7 cellular contexts compared by ENCODE assay signal in the genomic region with DNA sequence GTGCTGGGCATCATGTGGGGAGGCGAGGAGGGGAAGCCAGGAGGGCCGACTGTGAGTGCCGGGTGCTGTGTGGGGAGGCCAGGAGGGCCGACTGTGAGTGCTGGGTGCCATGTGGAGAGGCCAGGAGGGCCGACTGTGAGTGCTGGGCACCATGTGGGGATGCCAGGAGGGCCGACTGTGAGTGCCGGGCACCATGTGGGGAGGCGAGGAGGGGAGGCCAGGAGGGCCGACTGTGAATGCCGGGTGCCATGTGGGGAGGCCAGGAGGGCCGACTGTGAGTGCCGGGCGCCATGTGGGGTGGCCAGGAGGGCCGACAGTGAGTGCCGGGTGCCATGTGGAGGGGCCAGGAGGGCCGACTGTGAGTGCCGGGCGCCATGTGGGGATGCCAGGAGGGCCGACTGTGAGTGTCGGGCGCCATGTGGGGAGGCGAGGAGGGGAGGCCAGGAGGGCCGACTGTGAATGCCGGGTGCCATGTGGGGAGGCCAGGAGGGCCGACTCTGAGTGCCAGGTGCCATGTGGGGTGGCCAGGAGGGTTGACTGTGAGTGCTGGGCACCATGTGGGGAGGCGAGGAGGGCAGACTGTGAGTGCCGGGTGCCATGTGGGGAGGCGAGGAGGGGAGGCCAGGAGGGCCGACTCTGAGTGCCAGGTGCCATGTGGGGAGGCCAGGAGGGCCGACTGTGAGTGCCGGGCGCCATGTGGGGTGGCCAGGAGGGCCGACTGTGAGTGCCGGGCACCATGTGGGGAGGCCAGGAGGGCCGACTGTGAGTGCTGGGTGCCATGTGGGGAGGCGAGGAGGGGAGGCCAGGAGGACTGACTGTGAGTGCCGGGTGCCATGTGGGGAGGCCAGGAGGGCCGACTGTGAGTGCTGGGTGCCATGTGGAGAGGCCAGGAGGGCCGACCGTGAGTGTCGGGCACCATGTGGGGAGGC. TPM values are rescaled to one million over a fixed set of nuclear protein-coding genes. Genes with fewer than 3 reads are reported as not detected.
DNase-seq lines count a peak whose midpoint lies in the region; ATAC-seq, FAIRE-seq and TF ChIP-seq lines count a peak whose summit lies in the region.
"Not testable (repeated sequence)": the region's sequence is repeated elsewhere in the genome, so short reads cannot be mapped to it uniquely, and the experiment has no call there.

No MANE protein-coding gene starts in this region.

- not testable (repeated sequence) for ATAC-seq in K562, HepG2

- H3K9me3 ChIP-seq in K562 (replicated peaks; ENCODE audit: control insufficient read depth, insufficient read depth, low read depth, low read length); endodermal cell (ENCODE audit: control insufficient read depth, low read length); HepG2 (ENCODE audit: low read length): not testable (repeated sequence)

- not testable (repeated sequence) for H3K4me1 Mint-ChIP-seq in endodermal cell

- H3K36me3 Mint-ChIP-seq in endodermal cell (ENCODE audit: low read depth): peaks cover 69% of the 10 kb centered on the region

- H3K27ac Mint-ChIP-seq in endodermal cell: peak overlapping the region; percentile 64

- BruUV-seq in K562 (replicated peaks; lab: Mats Ljungman, UMichigan); HepG2 (replicated peaks; lab: Mats Ljungman, UMichigan): not testable (repeated sequence)

- intact Hi-C loops in K562 (cut with micrococcal nuclease); HepG2 (cut with micrococcal nuclease; ENCODE audit: unreplicated experiment): not testable (repeated sequence)

- H3K4me1 ChIP-seq in K562 (replicated peaks in 1 of 2; ENCODE audit: control insufficient read depth in 2 of 2, insufficient read depth in 2 of 2, low read length in 2 of 2); endodermal cell (ENCODE audit: control insufficient read depth, insufficient read depth, low read length); HepG2 (ENCODE audit: insufficient read depth, low read length): not testable (repeated sequence)

- not testable (repeated sequence) for H3K4me3 ChIP-seq in K562; endodermal cell (ENCODE audit: low read length); HepG2 (replicated peaks in 1 of 3; ENCODE audit: insufficient read depth in 1 of 3, low read depth in 2 of 3, low read length in 3 of 3)

- TF ChIP-seq EP300 in K562 (IDR thresholded peaks at IDR 0.05; ENCODE audit: low read length); HepG2 (IDR thresholded peaks at IDR 0.05; ENCODE audit: low read depth in 2 of 2, low read length in 2 of 2); HepG2 (CRISPR knock-in tag; IDR thresholded peaks at IDR 0.05; ENCODE audit: borderline replicate concordance): not testable (repeated sequence)

- DNase-seq in G401 (ENCODE audit: low spot score) (peak; percentile 26), NCI-H774 (lab: John Stamatoyannopoulos, UW) (peak; percentile 67), nucleus accumbens (lab: John Stamatoyannopoulos, UW) (peak in 53 of 56 donors; percentile 25 to 97 (median 82)), substantia nigra (lab: John Stamatoyannopoulos, UW) (peak in 44 of 49 donors; percentile 26 to 96 (median 80))
- DNase-seq in K562 (ENCODE audit: extremely low read depth in 1 of 4, low spot score in 3 of 4); endodermal cell; HepG2 (ENCODE audit: low spot score): not testable (repeated sequence)

- TF ChIP-seq RAD21 in K562 (CRISPR knock-in tag; conservative IDR thresholded peaks at IDR 0.05 in 1 of 2, IDR thresholded peaks at IDR 0.05 in 1 of 2); HepG2 (CRISPR knock-in tag; IDR thresholded peaks at IDR 0.05): not testable (repeated sequence)

- H4K20me1 ChIP-seq in K562 (replicated peaks; ENCODE audit: control insufficient read depth, insufficient read depth, low read length); HepG2 (ENCODE audit: insufficient read depth, low read length): not testable (repeated sequence)

- CTCF ChIA-PET in K562 (lab: Yijun Ruan, JAX; ENCODE audit: low intra/inter-chr PET ratio); HepG2 (lab: Yijun Ruan, JAX; ENCODE audit: low intra/inter-chr PET ratio, low total read pairs): not testable (repeated sequence)

- not testable (repeated sequence) for H3K9me3 Mint-ChIP-seq in endodermal cell

- H3K9ac ChIP-seq in K562 (ENCODE audit: insufficient read depth in 1 of 2, low read depth in 2 of 2, low read length in 2 of 2); endodermal cell (ENCODE audit: extremely low read depth, low read length, poor library complexity, severe bottlenecking); HepG2 (ENCODE audit: insufficient read depth, low read depth, low read length): not testable (repeated sequence)

- not testable (repeated sequence) for FAIRE-seq in K562 (lab: Jason Lieb, UNC); HepG2 (lab: Jason Lieb, UNC)

- H3K27ac ChIP-seq in K562 (ENCODE audit: extremely low read depth, low read depth, low read length); endodermal cell (ENCODE audit: low read depth, low read length); HepG2 (ENCODE audit: extremely low read length, insufficient read depth, low read length); substantia nigra (ENCODE audit: low read depth, low read length, poor library complexity, severe bottlenecking): not testable (repeated sequence)

- H3K79me2 ChIP-seq in K562 (ENCODE audit: control insufficient read depth, insufficient read depth, low read length); HepG2 (ENCODE audit: insufficient read depth, low read length): not testable (repeated sequence)

- not testable (repeated sequence) for H3K27me3 ChIP-seq in K562 (ENCODE audit: control insufficient read depth in 2 of 2, insufficient read depth in 2 of 2, low read length in 2 of 2); endodermal cell (ENCODE audit: control insufficient read depth, insufficient read depth, low read length, poor library complexity, severe bottlenecking); HepG2 (ENCODE audit: control insufficient read depth in 1 of 2, insufficient read depth in 2 of 2, low read length in 2 of 2)

- not testable (repeated sequence) for H3K9me1 ChIP-seq in K562 (ENCODE audit: control insufficient read depth, insufficient read depth, low read length)

- POLR2A ChIA-PET in K562 (lab: Yijun Ruan, JAX): not testable (repeated sequence)
- POLR2A ChIA-PET in HepG2 (lab: Yijun Ruan, JAX): interaction anchor here (1.1 kb wide), 1 partner anchor 13 kb away, joined by 3 read pairs; no protein-coding TSS in a partner anchor

- in situ Hi-C loops in G401 (cut with HindIII; ENCODE audit: low sequenced_read_pairs); K562 (cut with MboI); HepG2 (cut with HindIII; ENCODE audit: extremely low pct_ligation_motif_present, low pct_unique_long_range_greater_than_20kb): not testable (repeated sequence)

- H3K4me3 Mint-ChIP-seq in endodermal cell: not testable (repeated sequence)

- not testable (repeated sequence) for H3K4me2 ChIP-seq in K562 (ENCODE audit: insufficient read depth, low read length); HepG2 (ENCODE audit: low read depth, low read length)

- 91% methylated on average over 37 of the region's 41 CpGs for WGBS in K562 (ENCODE audit: insufficient coverage, low coverage, missing lambda C conversion rate)
- 88 to 91% methylated on average over 11 to 41 of the region's 41 CpGs for WGBS in endodermal cell (ENCODE audit: insufficient coverage in 1 of 2, insufficient read length in 1 of 2), 2 experiments
- 95% methylated on average over 40 of the region's 41 CpGs for WGBS in HepG2 (ENCODE audit: low lambda C conversion rate)

- TF ChIP-seq CTCF in K562 (IDR thresholded peaks at IDR 0.05 in 2 of 3, conservative IDR thresholded peaks at IDR 0.05 in 1 of 3; ENCODE audit: insufficient read depth in 2 of 3, low read depth in 1 of 3, low read length in 3 of 3); endodermal cell (conservative IDR thresholded peaks at IDR 0.05); HepG2 (CRISPR knock-in tag; IDR thresholded peaks at IDR 0.05): not testable (repeated sequence)

- H3K27me3 Mint-ChIP-seq in endodermal cell (ENCODE audit: insufficient read depth): not testable (repeated sequence)

- not testable (repeated sequence) for H2AFZ ChIP-seq in K562 (ENCODE audit: low read depth, low read length); HepG2 (ENCODE audit: low read length)

- peaks cover 89% of the 10 kb centered on the region for H3K36me3 ChIP-seq in K562 (ENCODE audit: control insufficient read depth, insufficient read depth, low read length)
- H3K36me3 ChIP-seq in endodermal cell (ENCODE audit: control insufficient read depth, insufficient read depth, low read length): peaks cover 27% of the 10 kb centered on the region
- peaks cover 2 to 26% of the 10 kb centered on the region in 2 experiments; a peak in 4 of 5 replicates for H3K36me3 ChIP-seq in HepG2 (replicated peaks in 1 of 2; ENCODE audit: control insufficient read depth in 1 of 2, insufficient read depth in 2 of 2, low read length in 2 of 2)

- not testable (repeated sequence) for TF ChIP-seq POLR2A in K562 (conservative IDR thresholded peaks at IDR 0.05); HepG2 (IDR thresholded peaks at IDR 0.05; ENCODE audit: insufficient read depth in 1 of 2, low read depth in 2 of 2, low read length in 2 of 2)

RNA-seq across cellular contexts. Expression of gene DYNC2I1, which starts 22.1 kb away (rescaled TPM):
- 1.6 and 10.6 TPM in 2 replicates for total RNA-seq in G401 (2014; rRNA removed; shearing (Covaris generic))
- 95.4 and 308 TPM in 2 replicates for total RNA-seq in K562 (2011; cell fraction: chromatin; rRNA removed; ENCODE audit: low replicate concordance)
- total RNA-seq in K562 (2011; cell fraction: nucleolus; rRNA removed): 44.7 and 52.6 TPM in 2 replicates
- total RNA-seq in K562 (2011; cell fraction: nucleoplasm; rRNA removed): 111 and 142 TPM in 2 replicates
- total RNA-seq in K562 (2014; rRNA removed): 24.7 and 28.3 TPM in 2 replicates
- total RNA-seq in K562 (2014; rRNA removed; fragmentation: Illumina TruSeq; extraction: Trizol): 21.9 and 24.0 TPM in 2 replicates
- 17.7 and 20.6 TPM in 2 replicates for total RNA-seq in K562 (2015; rRNA removed; fragmentation: Illumina TruSeq; extraction: Trizol)
- 23.1 and 27.1 TPM in 2 replicates for total RNA-seq in K562 (2021)
- polyA plus RNA-seq in K562 (2011; rRNA removed): 33.3 and 37.9 TPM in 2 replicates
- polyA plus RNA-seq in K562 (2011; cell fraction: cytosol; rRNA removed): 44.5 and 61.9 TPM in 2 replicates
- polyA plus RNA-seq in K562 (2011; cell fraction: nucleus; rRNA removed): 138 and 267 TPM in 2 replicates
- 27.1 and 46.7 TPM in 2 replicates for polyA plus RNA-seq in K562 (2012)
- 20.3 and 36.5 TPM in 2 replicates for polyA plus RNA-seq in K562 (2014; fragmentation: Illumina TruSeq; extraction: Trizol)
- 1 to 10 TPM; 1.3 to 1.6 TPM for polyA plus RNA-seq in K562 (2014; fragmentation: Nextera tagmentation; extraction: Ambion mirVana)
- 39.3 and 42.5 TPM in 2 replicates for polyA plus RNA-seq in K562 (2014; rRNA removed)
- polyA minus RNA-seq in K562 (2011; rRNA and poly(A)+ RNA removed): 42.0 and 45.1 TPM in 2 replicates
- polyA minus RNA-seq in K562 (2011; cell fraction: cytosol; rRNA and poly(A)+ RNA removed): 20.7 and 21.2 TPM in 2 replicates
- polyA minus RNA-seq in K562 (2011; cell fraction: nucleus; rRNA and poly(A)+ RNA removed): 40.8 and 41.6 TPM in 2 replicates
- total RNA-seq in endodermal cell: 10 to 100 TPM; 18.5 to 24.2 TPM
- polyA plus RNA-seq in endodermal cell (2013, experiment 1 of 2): 16.4 TPM
- polyA plus RNA-seq in endodermal cell (2013, experiment 2 of 2): 14.0 TPM
- total RNA-seq in HepG2 (2016; rRNA removed; fragmentation: Illumina TruSeq; extraction: Trizol): 3.4 and 4.9 TPM in 2 replicates
- total RNA-seq in HepG2 (2016; cell fraction: cytosol; rRNA removed; fragmentation: Illumina TruSeq; extraction: Trizol; ENCODE audit: low read depth): 11.3 and 18.9 TPM in 2 replicates
- 3.1 and 3.9 TPM in 2 replicates for total RNA-seq in HepG2 (2016; cell fraction: insoluble cytoplasmic fraction; rRNA removed; fragmentation: Illumina TruSeq; extraction: Trizol)
- total RNA-seq in HepG2 (2016; cell fraction: membrane; rRNA removed; fragmentation: Illumina TruSeq; extraction: Trizol): 4.8 and 9.2 TPM in 2 replicates
- 3.6 and 5.0 TPM in 2 replicates for total RNA-seq in HepG2 (2016; cell fraction: nucleus; rRNA removed; fragmentation: Illumina TruSeq; extraction: Trizol)
- polyA plus RNA-seq in HepG2 (2011; rRNA removed): 8.6 and 9.1 TPM in 2 replicates
- 5.3 and 9.7 TPM in 2 replicates for polyA plus RNA-seq in HepG2 (2011; cell fraction: cytosol; rRNA removed)
- 24.5 and 26.0 TPM in 2 replicates for polyA plus RNA-seq in HepG2 (2011; cell fraction: nucleus; rRNA removed)
- polyA plus RNA-seq in HepG2 (2012): 4.3 and 5.5 TPM in 2 replicates
- 0.75 and 0.90 TPM in 2 replicates for polyA plus RNA-seq in HepG2 (2016; cell fraction: cytosol; fragmentation: Illumina TruSeq; extraction: Trizol; ENCODE audit: low read depth)
- 3.5 and 4.2 TPM in 2 replicates for polyA plus RNA-seq in HepG2 (2016; cell fraction: insoluble cytoplasmic fraction; fragmentation: Illumina TruSeq; extraction: Trizol; ENCODE audit: low read depth)
- polyA plus RNA-seq in HepG2 (2016; cell fraction: membrane; fragmentation: Illumina TruSeq; extraction: Trizol; ENCODE audit: low read depth): 0.78 and 0.89 TPM in 2 replicates
- polyA plus RNA-seq in HepG2 (2016; cell fraction: nucleus; fragmentation: Illumina TruSeq; extraction: Trizol; ENCODE audit: insufficient read depth, low read depth): 9.9 and 10.3 TPM in 2 replicates
- polyA minus RNA-seq in HepG2 (2011; rRNA and poly(A)+ RNA removed; ENCODE audit: low replicate concordance): 3.9 and 5.9 TPM in 2 replicates
- polyA minus RNA-seq in HepG2 (2011; cell fraction: cytosol; rRNA and poly(A)+ RNA removed): 1.9 and 2.6 TPM in 2 replicates
- 8.8 and 11.6 TPM in 2 replicates for polyA minus RNA-seq in HepG2 (2011; cell fraction: nucleus; rRNA and poly(A)+ RNA removed)

RNA-seq across cellular contexts. Expression of gene ESYT2, which starts 49.1 kb away (rescaled TPM):
- total RNA-seq in G401 (2014; rRNA removed; shearing (Covaris generic)): 26.6 and 34.8 TPM in 2 replicates
- total RNA-seq in K562 (2011; cell fraction: chromatin; rRNA removed; ENCODE audit: low replicate concordance): 111 and 160 TPM in 2 replicates
- total RNA-seq in K562 (2011; cell fraction: nucleolus; rRNA removed): 87.6 and 91.1 TPM in 2 replicates
- 118 and 155 TPM in 2 replicates for total RNA-seq in K562 (2011; cell fraction: nucleoplasm; rRNA removed)
- total RNA-seq in K562 (2014; rRNA removed): 64.7 and 68.7 TPM in 2 replicates
- total RNA-seq in K562 (2014; rRNA removed; fragmentation: Illumina TruSeq; extraction: Trizol): 70.9 and 72.5 TPM in 2 replicates
- total RNA-seq in K562 (2015; rRNA removed; fragmentation: Illumina TruSeq; extraction: Trizol): 63.1 and 67.1 TPM in 2 replicates
- 62.4 and 67.5 TPM in 2 replicates for total RNA-seq in K562 (2021)
- 57.5 and 86.9 TPM in 2 replicates for polyA plus RNA-seq in K562 (2011; rRNA removed)
- polyA plus RNA-seq in K562 (2011; cell fraction: cytosol; rRNA removed): 44.1 and 45.9 TPM in 2 replicates
- 43.3 and 60.6 TPM in 2 replicates for polyA plus RNA-seq in K562 (2011; cell fraction: nucleus; rRNA removed)
- 47.5 and 54.2 TPM in 2 replicates for polyA plus RNA-seq in K562 (2012)
- polyA plus RNA-seq in K562 (2014; fragmentation: Illumina TruSeq; extraction: Trizol): 55.5 and 58.2 TPM in 2 replicates
- 1 to 10 TPM; 5.8 to 8.3 TPM for polyA plus RNA-seq in K562 (2014; fragmentation: Nextera tagmentation; extraction: Ambion mirVana)
- polyA plus RNA-seq in K562 (2014; rRNA removed): 44.0 and 45.2 TPM in 2 replicates
- polyA minus RNA-seq in K562 (2011; rRNA and poly(A)+ RNA removed): 119 and 154 TPM in 2 replicates
- 70.0 and 93.0 TPM in 2 replicates for polyA minus RNA-seq in K562 (2011; cell fraction: cytosol; rRNA and poly(A)+ RNA removed)
- polyA minus RNA-seq in K562 (2011; cell fraction: nucleus; rRNA and poly(A)+ RNA removed): 35.4 and 43.4 TPM in 2 replicates
- 10 to 100 TPM; 30.7 to 36.9 TPM for total RNA-seq in endodermal cell
- 25.1 TPM for polyA plus RNA-seq in endodermal cell (2013, experiment 1 of 2)
- polyA plus RNA-seq in endodermal cell (2013, experiment 2 of 2): 23.1 TPM
- total RNA-seq in HepG2 (2016; rRNA removed; fragmentation: Illumina TruSeq; extraction: Trizol): 26.0 and 37.3 TPM in 2 replicates
- total RNA-seq in HepG2 (2016; cell fraction: cytosol; rRNA removed; fragmentation: Illumina TruSeq; extraction: Trizol; ENCODE audit: low read depth): 23.2 and 25.4 TPM in 2 replicates
- 23.4 and 37.6 TPM in 2 replicates for total RNA-seq in HepG2 (2016; cell fraction: insoluble cytoplasmic fraction; rRNA removed; fragmentation: Illumina TruSeq; extraction: Trizol)
- total RNA-seq in HepG2 (2016; cell fraction: membrane; rRNA removed; fragmentation: Illumina TruSeq; extraction: Trizol): 25.1 and 27.8 TPM in 2 replicates
- total RNA-seq in HepG2 (2016; cell fraction: nucleus; rRNA removed; fragmentation: Illumina TruSeq; extraction: Trizol): 30.5 and 36.8 TPM in 2 replicates
- 28.5 and 29.6 TPM in 2 replicates for polyA plus RNA-seq in HepG2 (2011; rRNA removed)
- 21.0 and 24.9 TPM in 2 replicates for polyA plus RNA-seq in HepG2 (2011; cell fraction: cytosol; rRNA removed)
- 30.7 and 35.6 TPM in 2 replicates for polyA plus RNA-seq in HepG2 (2011; cell fraction: nucleus; rRNA removed)
- 24.9 and 27.0 TPM in 2 replicates for polyA plus RNA-seq in HepG2 (2012)
- polyA plus RNA-seq in HepG2 (2016; cell fraction: cytosol; fragmentation: Illumina TruSeq; extraction: Trizol; ENCODE audit: low read depth): 6.2 and 6.5 TPM in 2 replicates
- polyA plus RNA-seq in HepG2 (2016; cell fraction: insoluble cytoplasmic fraction; fragmentation: Illumina TruSeq; extraction: Trizol; ENCODE audit: low read depth): 18.2 and 18.4 TPM in 2 replicates
- 12.5 and 13.5 TPM in 2 replicates for polyA plus RNA-seq in HepG2 (2016; cell fraction: membrane; fragmentation: Illumina TruSeq; extraction: Trizol; ENCODE audit: low read depth)
- 36.5 and 39.4 TPM in 2 replicates for polyA plus RNA-seq in HepG2 (2016; cell fraction: nucleus; fragmentation: Illumina TruSeq; extraction: Trizol; ENCODE audit: insufficient read depth, low read depth)
- 37.9 and 66.1 TPM in 2 replicates for polyA minus RNA-seq in HepG2 (2011; rRNA and poly(A)+ RNA removed; ENCODE audit: low replicate concordance)
- polyA minus RNA-seq in HepG2 (2011; cell fraction: cytosol; rRNA and poly(A)+ RNA removed): 35.0 and 40.6 TPM in 2 replicates
- polyA minus RNA-seq in HepG2 (2011; cell fraction: nucleus; rRNA and poly(A)+ RNA removed): 30.6 and 37.2 TPM in 2 replicates
